ENCODE assay signal across 8 cellular contexts in genomic region chr12:48817957-48818830, GRCh38. TPM values are rescaled to one million over a fixed set of nuclear protein-coding genes. Genes with fewer than 3 reads are reported as not detected.
DNase-seq lines count a peak whose midpoint lies in the region; ATAC-seq and TF ChIP-seq lines count a peak whose summit lies in the region.

Gene CACNB3, plus strand, starts transcription at chr12:48818496. Its CDS starts 434 bp downstream, at chr12:48818930.

- H3K79me2 ChIP-seq in OCI-LY7 (ENCODE audit: insufficient read depth, low read depth, low read length) (no peaks in the 10 kb centered on the region), fibroblast of lung (ENCODE audit: control insufficient read depth, insufficient read depth, low read length) (peaks cover 13% of the 10 kb centered on the region)

- no peaks in the 10 kb centered on the region for H3K36me3 Mint-ChIP-seq in nephron progenitor cell (ENCODE audit: low read depth)

- H3K4me3 ChIP-seq in OCI-LY7 (ENCODE audit: low read depth, low read length, poor library complexity, severe bottlenecking): peak within 1 kb of the TSS; percentile 61
- peak within 1 kb of the TSS; percentile 51 to 72 (median 59) for H3K4me3 ChIP-seq in fibroblast of lung (replicated peaks in 1 of 4; ENCODE audit: control extremely low read depth in 1 of 4, insufficient read depth in 1 of 4, low read depth in 3 of 4, low read length in 4 of 4)

- intact Hi-C loops in OCI-LY7 (cut with micrococcal nuclease; ENCODE audit: unreplicated experiment): no loop called here

- H3K36me3 ChIP-seq in OCI-LY7 (ENCODE audit: insufficient read depth, low read length) (no peaks in the 10 kb centered on the region), fibroblast of lung (ENCODE audit: control insufficient read depth, insufficient read depth, low read length) (no peaks in the 10 kb centered on the region)

- no TSS peak for BruUV-seq in OCI-LY7 (replicated peaks; lab: Mats Ljungman, UMichigan)

- H3K9me3 Mint-ChIP-seq in nephron progenitor cell: no peaks in the 10 kb centered on the region

- H4K20me1 ChIP-seq in OCI-LY7 (ENCODE audit: insufficient read depth, low read length) (no peaks in the 10 kb centered on the region), fibroblast of lung (ENCODE audit: control insufficient read depth, extremely low read depth, insufficient read depth, low read length) (no peaks in the 10 kb centered on the region)

- POLR2A ChIA-PET in OCI-LY7 (lab: Charles Lee): interaction anchor here (0.6 kb wide), 1 partner anchor 1107 kb away, joined by 3 read pairs; no protein-coding TSS in a partner anchor

- peak within 1 kb of the TSS; percentile 89 for H3K4me3 Mint-ChIP-seq in nephron progenitor cell

- CTCF ChIA-PET in OCI-LY7 (lab: Charles Lee; ENCODE audit: unreplicated experiment): no interaction called here

- peak within 1 kb of the TSS; percentile 68 for H3K27ac Mint-ChIP-seq in nephron progenitor cell

- H3K4me1 Mint-ChIP-seq in nephron progenitor cell: peaks cover 76% of the 10 kb centered on the region

- H3K4me2 ChIP-seq in OCI-LY7 (ENCODE audit: low read length) (peak within 1 kb of the TSS; percentile 71), fibroblast of lung (ENCODE audit: extremely low read depth, insufficient read depth, low read length) (peak within 1 kb of the TSS; percentile 84)

- H3K27ac ChIP-seq in OCI-LY7 (ENCODE audit: low read depth, low read length, poor library complexity, severe bottlenecking) (no peak within 1 kb of the TSS), fibroblast of lung (ENCODE audit: insufficient read depth, low read length) (no peak within 1 kb of the TSS)

- TF ChIP-seq CTCF in OCI-LY7 (conservative IDR thresholded peaks at IDR 0.05; ENCODE audit: low read length) (no peak), fibroblast of lung (conservative IDR thresholded peaks at IDR 0.05 in 1 of 2, IDR thresholded peaks at IDR 0.05 in 1 of 2; ENCODE audit: low read depth in 1 of 2, low read length in 2 of 2) (no peak), nephron progenitor cell (IDR thresholded peaks at IDR 0.05) (no peak)

- peak within 1 kb of the TSS; percentile 39 for H3K9ac ChIP-seq in fibroblast of lung (ENCODE audit: insufficient read depth, low read length)

- no peaks in the 10 kb centered on the region for H3K27me3 ChIP-seq in fibroblast of lung (ENCODE audit: control insufficient read depth, insufficient read depth, low read length)

- no peak within 1 kb of the TSS for H2AFZ ChIP-seq in OCI-LY7 (ENCODE audit: low read length)
- H2AFZ ChIP-seq in fibroblast of lung (ENCODE audit: low read length): no peak within 1 kb of the TSS

- H3K9me3 ChIP-seq in OCI-LY7 (ENCODE audit: low read length) (no peaks in the 10 kb centered on the region), fibroblast of lung (ENCODE audit: control insufficient read depth, insufficient read depth, low read depth, low read length) (no peaks in the 10 kb centered on the region)

- H3K27me3 Mint-ChIP-seq in nephron progenitor cell (ENCODE audit: low read depth, poor library complexity): peaks cover 23% of the 10 kb centered on the region

- peak; percentile 56 for DNase-seq in DMS153 (lab: John Stamatoyannopoulos, UW)
- peak; percentile 61 for DNase-seq in OCI-LY7 (ENCODE audit: low spot score)
- peak; percentile 67 for DNase-seq in activated T-helper 1 cell treated with Interleukin-2 at 50 U/mL for 16 hours (ENCODE audit: low read depth)
- DNase-seq in fibroblast of lung (ENCODE audit: low read depth in 2 of 2): peak; percentile 29 to 61
- DNase-seq in nephron progenitor cell: peak; percentile 86
- peak; percentile 79 for DNase-seq in stimulated activated naive CD4-positive, alpha-beta T cell treated with Interleukin-2 at 50 U/mL for 16 hours (lab: John Stamatoyannopoulos, UW)

- no peaks in the 10 kb centered on the region for H3K9me2 ChIP-seq in OCI-LY7 (ENCODE audit: insufficient read depth, low read length)

- peaks cover 27% of the 10 kb centered on the region for H3K4me1 ChIP-seq in OCI-LY7 (ENCODE audit: insufficient read depth, low read length, poor library complexity, severe bottlenecking)
- H3K4me1 ChIP-seq in fibroblast of lung (ENCODE audit: control insufficient read depth, extremely low read depth, insufficient read depth, low read length): peaks cover 8% of the 10 kb centered on the region

- ATAC-seq in HG03108 (IDR thresholded peaks at IDR 0.05; ENCODE audit: unreplicated experiment) (peak; percentile 39), HG02763 (IDR thresholded peaks at IDR 0.05; ENCODE audit: unreplicated experiment) (no peak)

RNA-seq across cellular contexts. Expression of gene CACNB3, which starts in this region (rescaled TPM):
- 5.6 and 5.9 TPM in 2 replicates for total RNA-seq in OCI-LY7 (2014; rRNA removed; shearing (Covaris generic))
- total RNA-seq in OCI-LY7 (2022) (20.6 and 23.0 TPM in 2 replicates), fibroblast of lung (18.5 and 28.4 TPM in 2 replicates)
- polyA plus RNA-seq in fibroblast of lung: 40.6 and 46.2 TPM in 2 replicates
- 61.0 and 64.3 TPM in 2 replicates for polyA plus RNA-seq in fibroblast of lung (2012)
- 104 and 111 TPM in 2 replicates for polyA minus RNA-seq in fibroblast of lung (ENCODE audit: low replicate concordance)
